In genomic region chr5:77920350-77921046, GRCh38 we compare ENCODE assay signal across 23 cellular contexts.
"Had no signal": no experiment of that assay in that cellular context is flagged by ENCODE, and none has a peak within 500 bp of the region (broad histone marks: within the 10 kb centered on the region; RNA-seq: fewer than 3 reads in every experiment).

No MANE protein-coding gene starts in this region.

- FAIRE-seq: endometrium, frontal cortex had no signal

- H3K4me3 ChIP-seq: left ventricle myocardium inferior, thoracic aorta, upper lobe of left lung had no signal

- H3K4me3 Mint-ChIP-seq: activated CD4-positive, alpha-beta T cell treated with anti-CD3 and anti-CD28 coated beads for 36 hours; activated naive CD8-positive, alpha-beta T cell treated with anti-CD3 and anti-CD28 coated beads, Interleukin-2, amount 10 ng/mL, durations not matched to agents 7 days and 5 days; activated T-helper 17 cell treated with anti-CD3 and anti-CD28 coated beads, Interleukin-2, amount 50 U/mL, for 72 hours; central memory CD8-positive, alpha-beta T cell; stimulated activated naive B cell treated with anti-CD40 and anti-IgM and Interleukin-4, amounts not matched to agents 10 μg/mL and 1 μg/mL and 100 μg/mL, for 72 hours; T-helper 2 cell treated with Interferon-gamma antibody and Interleukin-4, amounts not matched to agents 5 μg/mL and 100 μg/mL, for 36 hours; WTC11 had no signal

- H3K27ac ChIP-seq: brain microvascular endothelial cell, left ventricle myocardium inferior, thoracic aorta, upper lobe of left lung had no signal

- H3K9me3 ChIP-seq: left ventricle myocardium inferior, thoracic aorta, upper lobe of left lung had no signal

- H3K9me3 Mint-ChIP-seq: activated T-helper 17 cell treated with anti-CD3 and anti-CD28 coated beads, Interleukin-2, amount 50 U/mL, for 72 hours; central memory CD8-positive, alpha-beta T cell; T-helper 2 cell treated with Interferon-gamma antibody and Interleukin-4, amounts not matched to agents 5 μg/mL and 100 μg/mL, for 36 hours had no signal

- DNase-seq: activated CD4-positive, alpha-beta T cell treated with anti-CD3 and anti-CD28 coated beads for 36 hours; activated CD4-positive, alpha-beta T cell treated with anti-CD3 and anti-CD28 coated beads, Interleukin-2, amount 50 U/mL, for 48 hours; activated naive CD4-positive, alpha-beta T cell treated with Interleukin-2 at 50 U/mL for 16 hours; activated naive CD8-positive, alpha-beta T cell treated with anti-CD3 and anti-CD28 coated beads, Interleukin-2, amount 10 ng/mL, durations not matched to agents 7 days and 5 days; anterior cingulate cortex; brain microvascular endothelial cell; cortex of kidney; erythroblast; head of caudate nucleus; kidney glomerular epithelial cell; left ventricle myocardium inferior; midbrain; occipital lobe; posterior cingulate gyrus; stimulated activated naive B cell treated with anti-CD40 and anti-IgM and Interleukin-4, amounts not matched to agents 10 μg/mL and 1 μg/mL and 100 μg/mL, for 72 hours; upper lobe of left lung had no signal

- H3K27me3 Mint-ChIP-seq: activated T-helper 17 cell treated with anti-CD3 and anti-CD28 coated beads, Interleukin-2, amount 50 U/mL, for 72 hours had no signal

- ATAC-seq: activated CD4-positive, alpha-beta T cell treated with anti-CD3 and anti-CD28 coated beads for 36 hours; activated T-helper 17 cell treated with anti-CD3 and anti-CD28 coated beads, Interleukin-2, amount 50 U/mL, for 72 hours; stimulated activated naive B cell treated with anti-CD40 and anti-IgM and Interleukin-4, amounts not matched to agents 10 μg/mL and 1 μg/mL and 100 μg/mL, for 72 hours; WTC11 had no signal

- H3K4me1 Mint-ChIP-seq: activated naive CD8-positive, alpha-beta T cell treated with anti-CD3 and anti-CD28 coated beads, Interleukin-2, amount 10 ng/mL, durations not matched to agents 7 days and 5 days; activated T-helper 17 cell treated with anti-CD3 and anti-CD28 coated beads, Interleukin-2, amount 50 U/mL, for 72 hours; central memory CD8-positive, alpha-beta T cell; stimulated activated naive B cell treated with anti-CD40 and anti-IgM and Interleukin-4, amounts not matched to agents 10 μg/mL and 1 μg/mL and 100 μg/mL, for 72 hours had no signal

- H3K27me3 ChIP-seq: brain microvascular endothelial cell, upper lobe of left lung had no signal

- H3K36me3 ChIP-seq: brain microvascular endothelial cell, left ventricle myocardium inferior, thoracic aorta, upper lobe of left lung had no signal

- H3K36me3 Mint-ChIP-seq: activated naive CD8-positive, alpha-beta T cell treated with anti-CD3 and anti-CD28 coated beads, Interleukin-2, amount 10 ng/mL, durations not matched to agents 7 days and 5 days; WTC11 had no signal

- H3K4me1 ChIP-seq: left ventricle myocardium inferior, upper lobe of left lung had no signal

- H3K27ac Mint-ChIP-seq: activated CD4-positive, alpha-beta T cell treated with anti-CD3 and anti-CD28 coated beads for 36 hours; activated naive CD8-positive, alpha-beta T cell treated with anti-CD3 and anti-CD28 coated beads, Interleukin-2, amount 10 ng/mL, durations not matched to agents 7 days and 5 days; activated T-helper 17 cell treated with anti-CD3 and anti-CD28 coated beads, Interleukin-2, amount 50 U/mL, for 72 hours; stimulated activated naive B cell treated with anti-CD40 and anti-IgM and Interleukin-4, amounts not matched to agents 10 μg/mL and 1 μg/mL and 100 μg/mL, for 72 hours; T-helper 2 cell treated with Interferon-gamma antibody and Interleukin-4, amounts not matched to agents 5 μg/mL and 100 μg/mL, for 36 hours; WTC11 had no signal
